ENCODE assay signal across 26 cellular contexts in genomic region chr9:31142456-31142855, GRCh38.
"Had no signal": no experiment of that assay in that cellular context is flagged by ENCODE, and none has a peak within 500 bp of the region (broad histone marks: within the 10 kb centered on the region; RNA-seq: fewer than 3 reads in every experiment).

No MANE protein-coding gene starts in this region.

- H3K9me3 Mint-ChIP-seq: mesothelial cell of epicardium; naive B cell; natural killer cell; nephron progenitor cell; stimulated activated memory B cell treated with anti-CD40 and anti-IgM and Interleukin-4, amounts not matched to agents 10 μg/mL and 1 μg/mL and 100 μg/mL, for 72 hours; stimulated activated naive CD8-positive, alpha-beta T cell treated with anti-CD3 and anti-CD28 coated beads, Interleukin-15, amount 100 ng/mL, for 72 hours; type B pancreatic cell had no signal

- H3K27me3 Mint-ChIP-seq: naive B cell; stimulated activated memory B cell treated with anti-CD40 and anti-IgM and Interleukin-4, amounts not matched to agents 10 μg/mL and 1 μg/mL and 100 μg/mL, for 72 hours; stimulated activated naive CD8-positive, alpha-beta T cell treated with anti-CD3 and anti-CD28 coated beads, Interleukin-15, amount 100 ng/mL, for 72 hours; type B pancreatic cell had no signal

- H3K36me3 Mint-ChIP-seq: mesothelial cell of epicardium; naive B cell; natural killer cell; stimulated activated memory B cell treated with anti-CD40 and anti-IgM and Interleukin-4, amounts not matched to agents 10 μg/mL and 1 μg/mL and 100 μg/mL, for 72 hours; type B pancreatic cell had no signal

- H3K27ac ChIP-seq: heart right ventricle, lower lobe of right lung, pancreas, prostate gland, skin epidermis, spleen, tibial nerve, uterus had no signal

- H3K36me3 ChIP-seq: heart right ventricle, lower lobe of right lung, pancreas, prostate gland, spleen, tibial nerve, uterus had no signal

- H3K9me3 ChIP-seq: heart right ventricle, lower lobe of right lung, pancreas, prostate gland, spleen, tibial nerve, uterus had no signal

- H3K4me3 ChIP-seq: heart right ventricle, lower lobe of right lung, pancreas, prostate gland, skin epidermis, spleen, tibial nerve, uterus had no signal

- H3K27me3 ChIP-seq: heart right ventricle, pancreas, spleen, tibial nerve, uterus had no signal

- H3K4me3 Mint-ChIP-seq: mesothelial cell of epicardium; naive B cell; natural killer cell; nephron progenitor cell; stimulated activated memory B cell treated with anti-CD40 and anti-IgM and Interleukin-4, amounts not matched to agents 10 μg/mL and 1 μg/mL and 100 μg/mL, for 72 hours; stimulated activated naive CD8-positive, alpha-beta T cell treated with anti-CD3 and anti-CD28 coated beads, Interleukin-15, amount 100 ng/mL, for 72 hours; type B pancreatic cell had no signal

- H3K4me1 Mint-ChIP-seq: natural killer cell; nephron progenitor cell; stimulated activated naive CD8-positive, alpha-beta T cell treated with anti-CD3 and anti-CD28 coated beads, Interleukin-15, amount 100 ng/mL, for 72 hours had no signal

- H3K4me1 ChIP-seq: heart right ventricle, lower lobe of right lung, prostate gland, spleen, tibial nerve, uterus had no signal

- DNase-seq: heart right ventricle; hippocampal formation; kidney glomerular epithelial cell; left cardiac atrium; lower lobe of right lung; mammary epithelial cell; mesendoderm; naive B cell; natural killer cell; nephron progenitor cell; pancreas; posterior cingulate gyrus; retina; right cardiac atrium; spleen; stimulated activated CD4-positive, alpha-beta T cell treated with anti-CD3 and anti-CD28 coated beads, Interleukin-4, amount 100 ng/mL, for 24 hours; stimulated activated naive CD4-positive, alpha-beta T cell treated with Interleukin-2 at 50 U/mL for 16 hours; stimulated activated naive CD8-positive, alpha-beta T cell treated with anti-CD3 and anti-CD28 coated beads, Interleukin-15, amount 100 ng/mL, for 72 hours; substantia nigra; uterus had no signal

- H3K27ac Mint-ChIP-seq: mesothelial cell of epicardium; naive B cell; natural killer cell; nephron progenitor cell; stimulated activated memory B cell treated with anti-CD40 and anti-IgM and Interleukin-4, amounts not matched to agents 10 μg/mL and 1 μg/mL and 100 μg/mL, for 72 hours; stimulated activated naive CD8-positive, alpha-beta T cell treated with anti-CD3 and anti-CD28 coated beads, Interleukin-15, amount 100 ng/mL, for 72 hours; type B pancreatic cell had no signal
